Comparison of ENCODE assay signal across 9 cellular contexts in genomic region chr4:102586002-102586643, GRCh38.
DNase-seq lines count a peak whose midpoint lies in the region; ATAC-seq and TF ChIP-seq lines count a peak whose summit lies in the region.
"Had no signal": no experiment of that assay in that cellular context is flagged by ENCODE, and none has a peak within 500 bp of the region (broad histone marks: within the 10 kb centered on the region; RNA-seq: fewer than 3 reads in every experiment).

No MANE protein-coding gene starts in this region.

- no peak for TF ChIP-seq CTCF in WTC11 (IDR thresholded peaks at IDR 0.05)

- peak; percentile 51 for ATAC-seq in HG02852 (IDR thresholded peaks at IDR 0.05; ENCODE audit: unreplicated experiment)
- peak; percentile 85 for ATAC-seq in stimulated activated naive CD8-positive, alpha-beta T cell treated with anti-CD3 and anti-CD28 coated beads, Interleukin-15, amount 100 ng/mL, for 72 hours
- no peak for ATAC-seq in WTC11

- H3K27me3 Mint-ChIP-seq in activated naive CD4-positive, alpha-beta T cell treated with anti-CD3 and anti-CD28 coated beads for 36 hours (ENCODE audit: low read depth): no peaks in the 10 kb centered on the region
- no peaks in the 10 kb centered on the region for H3K27me3 Mint-ChIP-seq in activated CD4-positive, alpha-beta memory T cell treated with anti-CD3 and anti-CD28 coated beads, Interleukin-2, amount 10 ng/mL, durations not matched to agents 7 days and 5 days
- no peaks in the 10 kb centered on the region for H3K27me3 Mint-ChIP-seq in stimulated activated naive CD8-positive, alpha-beta T cell treated with anti-CD3 and anti-CD28 coated beads, Interleukin-15, amount 100 ng/mL, for 72 hours
- H3K27me3 Mint-ChIP-seq in WTC11 (ENCODE audit: low read depth): no peaks in the 10 kb centered on the region

- CTCF ChIA-PET in activated naive CD4-positive, alpha-beta T cell treated with anti-CD3 and anti-CD28 coated beads for 36 hours (lab: Charles Lee): interaction anchor here (1.1 kb wide), 1 partner anchor 30 kb away, joined by 3 read pairs; no protein-coding TSS in a partner anchor
- CTCF ChIA-PET in activated CD4-positive, alpha-beta memory T cell treated with anti-CD3 and anti-CD28 coated beads, Interleukin-2, amount 10 ng/mL, durations not matched to agents 7 days and 5 days (lab: Charles Lee): interaction anchor here (0.9 to 1.6 kb wide), 5 partner anchors 13 to 58 kb away, joined by 3 to 8 read pairs (median 4); no protein-coding TSS in a partner anchor
- CTCF ChIA-PET in WTC11 (lab: Charles Lee): interaction anchor here (1.7 kb wide), 1 partner anchor 40 kb away, joined by 4 read pairs; no protein-coding TSS in a partner anchor

- intact Hi-C loops in activated naive CD4-positive, alpha-beta T cell treated with anti-CD3 and anti-CD28 coated beads for 36 hours (cut with micrococcal nuclease): no loop called here

- peaks cover 71% of the 10 kb centered on the region for H3K36me3 Mint-ChIP-seq in activated naive CD4-positive, alpha-beta T cell treated with anti-CD3 and anti-CD28 coated beads for 36 hours (ENCODE audit: low read depth)
- H3K36me3 Mint-ChIP-seq in activated CD4-positive, alpha-beta memory T cell treated with anti-CD3 and anti-CD28 coated beads, Interleukin-2, amount 10 ng/mL, durations not matched to agents 7 days and 5 days (ENCODE audit: low read depth): peaks cover 88% of the 10 kb centered on the region
- H3K36me3 Mint-ChIP-seq in WTC11: peaks cover 3% of the 10 kb centered on the region; the same call in 1 of the 2 replicates

- no peak overlapping the region for H3K4me3 Mint-ChIP-seq in activated naive CD4-positive, alpha-beta T cell treated with anti-CD3 and anti-CD28 coated beads for 36 hours
- peak overlapping the region; percentile 14 for H3K4me3 Mint-ChIP-seq in activated CD4-positive, alpha-beta memory T cell treated with anti-CD3 and anti-CD28 coated beads, Interleukin-2, amount 10 ng/mL, durations not matched to agents 7 days and 5 days
- H3K4me3 Mint-ChIP-seq in stimulated activated naive CD8-positive, alpha-beta T cell treated with anti-CD3 and anti-CD28 coated beads, Interleukin-15, amount 100 ng/mL, for 72 hours: peak overlapping the region; percentile 48 to 67
- H3K4me3 Mint-ChIP-seq in WTC11: no peak overlapping the region

- POLR2A ChIA-PET in activated CD4-positive, alpha-beta memory T cell treated with anti-CD3 and anti-CD28 coated beads, Interleukin-2, amount 10 ng/mL, durations not matched to agents 7 days and 5 days (lab: Charles Lee): interaction anchor here (1.2 to 8.4 kb wide), 9 partner anchors 10 to 85 kb away, joined by 3 to 73 read pairs (median 7); partner anchors contain the start of gene NFKB1
- POLR2A ChIA-PET in WTC11 (lab: Charles Lee): no interaction called here

- H3K4me1 Mint-ChIP-seq in activated naive CD4-positive, alpha-beta T cell treated with anti-CD3 and anti-CD28 coated beads for 36 hours (ENCODE audit: low read depth): peaks cover 77% of the 10 kb centered on the region
- peaks cover 84% of the 10 kb centered on the region for H3K4me1 Mint-ChIP-seq in activated CD4-positive, alpha-beta memory T cell treated with anti-CD3 and anti-CD28 coated beads, Interleukin-2, amount 10 ng/mL, durations not matched to agents 7 days and 5 days
- peaks cover 78% of the 10 kb centered on the region for H3K4me1 Mint-ChIP-seq in stimulated activated naive CD8-positive, alpha-beta T cell treated with anti-CD3 and anti-CD28 coated beads, Interleukin-15, amount 100 ng/mL, for 72 hours
- no peaks in the 10 kb centered on the region for H3K4me1 Mint-ChIP-seq in WTC11

- H3K9me3 Mint-ChIP-seq in activated naive CD4-positive, alpha-beta T cell treated with anti-CD3 and anti-CD28 coated beads for 36 hours: no peaks in the 10 kb centered on the region
- H3K9me3 Mint-ChIP-seq in activated CD4-positive, alpha-beta memory T cell treated with anti-CD3 and anti-CD28 coated beads, Interleukin-2, amount 10 ng/mL, durations not matched to agents 7 days and 5 days: no peaks in the 10 kb centered on the region
- no peaks in the 10 kb centered on the region for H3K9me3 Mint-ChIP-seq in stimulated activated naive CD8-positive, alpha-beta T cell treated with anti-CD3 and anti-CD28 coated beads, Interleukin-15, amount 100 ng/mL, for 72 hours
- H3K9me3 Mint-ChIP-seq in WTC11: peaks cover 4% of the 10 kb centered on the region

- peak overlapping the region; percentile 78 for H3K27ac Mint-ChIP-seq in activated naive CD4-positive, alpha-beta T cell treated with anti-CD3 and anti-CD28 coated beads for 36 hours
- H3K27ac Mint-ChIP-seq in activated CD4-positive, alpha-beta memory T cell treated with anti-CD3 and anti-CD28 coated beads, Interleukin-2, amount 10 ng/mL, durations not matched to agents 7 days and 5 days: peak overlapping the region; percentile 81
- peak overlapping the region; percentile 88 to 90 for H3K27ac Mint-ChIP-seq in stimulated activated naive CD8-positive, alpha-beta T cell treated with anti-CD3 and anti-CD28 coated beads, Interleukin-15, amount 100 ng/mL, for 72 hours
- H3K27ac Mint-ChIP-seq in WTC11: no peak overlapping the region

- DNase-seq in activated naive CD4-positive, alpha-beta T cell treated with anti-CD3 and anti-CD28 coated beads for 36 hours: no peak
- no peak for DNase-seq in activated naive CD4-positive, alpha-beta T cell (lab: John Stamatoyannopoulos, UW)
- DNase-seq in activated CD4-positive, alpha-beta memory T cell treated with anti-CD3 and anti-CD28 coated beads, Interleukin-2, amount 10 ng/mL, durations not matched to agents 7 days and 5 days: no peak
- no peak for DNase-seq in stimulated activated naive CD8-positive, alpha-beta T cell treated with anti-CD3 and anti-CD28 coated beads, Interleukin-15, amount 100 ng/mL, for 72 hours
- DNase-seq in WTC11 (ENCODE audit: low spot score) (no peak), NCI-H2107 treated with DMSO at 0.1 percent for 48 hours (lab: John Stamatoyannopoulos, UW; ENCODE audit: unreplicated experiment) (no peak), SKM-1 (lab: John Stamatoyannopoulos, UW; ENCODE audit: unreplicated experiment) (no peak)
- DNase-seq: NCI-H187 treated with DMSO at 0.1 percent for 48 hours had no signal

TF ChIP-seq in WTC11, 78 proteins besides CTCF, POLR2A, EP300 and RAD21 (continues in another document):
- TF ChIP-seq ELF4 (CRISPR knock-in tag; IDR thresholded peaks at IDR 0.05; ENCODE audit: low read depth) (no peak), FOXP1 (CRISPR knock-in tag; IDR thresholded peaks at IDR 0.05; ENCODE audit: borderline replicate concordance) (no peak), ZNF263 (CRISPR knock-in tag; IDR thresholded peaks at IDR 0.05; ENCODE audit: low read depth) (no peak), JAZF1 (CRISPR knock-in tag; IDR thresholded peaks at IDR 0.05) (no peak), ERG (CRISPR knock-in tag; IDR thresholded peaks at IDR 0.05) (no peak), E2F4 (CRISPR knock-in tag; IDR thresholded peaks at IDR 0.05; ENCODE audit: borderline replicate concordance, low read depth) (no peak), HMGXB4 (CRISPR knock-in tag; IDR thresholded peaks at IDR 0.05) (no peak), NR1H2 (CRISPR knock-in tag; IDR thresholded peaks at IDR 0.05) (no peak), MLX (CRISPR knock-in tag; IDR thresholded peaks at IDR 0.05) (no peak), USF1 (CRISPR knock-in tag; IDR thresholded peaks at IDR 0.05) (no peak), CREM (CRISPR knock-in tag; IDR thresholded peaks at IDR 0.05) (no peak)

Comparison
In these comparisons a context has a peak if more than half of its experiments do, and no peak if none do; other contexts are left out.
1. H3K4me3 Mint-ChIP-seq: peak in activated CD4-positive, alpha-beta memory T cell treated with anti-CD3 and anti-CD28 coated beads, Interleukin-2, amount 10 ng/mL, durations not matched to agents 7 days and 5 days (single experiment) and stimulated activated naive CD8-positive, alpha-beta T cell treated with anti-CD3 and anti-CD28 coated beads, Interleukin-15, amount 100 ng/mL, for 72 hours (2 of 2); none in activated naive CD4-positive, alpha-beta T cell treated with anti-CD3 and anti-CD28 coated beads for 36 hours (single experiment) and WTC11 (single experiment).